8 cellular contexts compared by ENCODE assay signal in the genomic region with DNA sequence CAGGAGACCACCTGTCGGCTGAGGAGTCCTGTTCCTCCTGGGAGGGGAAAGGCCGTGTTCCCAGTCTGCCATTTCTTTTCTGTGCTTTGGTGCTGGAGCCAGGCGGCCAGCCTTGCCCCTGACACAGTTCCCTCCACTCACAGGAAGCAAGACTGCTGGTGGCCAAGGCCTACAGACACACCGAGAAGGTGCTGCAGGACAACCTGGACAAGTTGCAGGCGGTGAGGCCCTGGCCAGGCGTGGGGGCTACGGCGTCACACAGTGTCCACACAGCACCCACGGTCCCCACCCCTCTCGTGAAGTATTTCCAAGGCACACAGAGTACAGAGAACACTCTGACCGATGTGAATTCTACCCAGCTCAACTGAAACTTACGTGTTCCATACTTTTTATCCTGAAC. TPM values are rescaled to one million over a fixed set of nuclear protein-coding genes. Genes with fewer than 3 reads are reported as not detected.
"Had no signal": no experiment of that assay in that cellular context is flagged by ENCODE, and none has a peak within 500 bp of the region (broad histone marks: within the 10 kb centered on the region; RNA-seq: fewer than 3 reads in every experiment).

No MANE protein-coding gene starts in this region.

- H3K4me3 ChIP-seq: GM23338, K562 had no signal

- H2AFZ ChIP-seq: GM23338 had no signal

- ATAC-seq: GM23338, K562 had no signal

- H3K4me2 ChIP-seq: GM23338 had no signal

- DNase-seq: H9, HCEC 1CT, IMR-90 had no signal

- FAIRE-seq: H1, H54, HTR-8/SVneo, K562 had no signal

RNA-seq across cellular contexts. Expression of a gene that starts 59.1 kb away (rescaled TPM):
- total RNA-seq: IMR-90 had no signal
- polyA plus RNA-seq: IMR-90 had no signal
